Comparison of ENCODE assay signal across 26 cellular contexts in genomic region chr16:4106516-4106915, GRCh38.
"Had no signal": no experiment of that assay in that cellular context is flagged by ENCODE, and none has a peak within 500 bp of the region (broad histone marks: within the 10 kb centered on the region; RNA-seq: fewer than 3 reads in every experiment).

No MANE protein-coding gene starts in this region.

- H3K36me3 ChIP-seq: adrenal gland had no signal

- H3K4me3 Mint-ChIP-seq: activated CD4-positive, alpha-beta memory T cell treated with anti-CD3 and anti-CD28 coated beads, Interleukin-2, amount 10 ng/mL, durations not matched to agents 7 days and 5 days; activated CD4-positive, alpha-beta T cell treated with anti-CD3 and anti-CD28 coated beads for 36 hours; activated naive CD8-positive, alpha-beta T cell treated with anti-CD3 and anti-CD28 coated beads, Interleukin-2, amount 10 ng/mL, durations not matched to agents 7 days and 5 days; T-cell had no signal

- H3K27me3 ChIP-seq: adrenal gland, body of pancreas had no signal

- H3K27ac ChIP-seq: adrenal gland, SK-N-MC, VCaP had no signal

- H3K27ac Mint-ChIP-seq: activated CD4-positive, alpha-beta memory T cell treated with anti-CD3 and anti-CD28 coated beads, Interleukin-2, amount 10 ng/mL, durations not matched to agents 7 days and 5 days; activated CD4-positive, alpha-beta T cell treated with anti-CD3 and anti-CD28 coated beads for 36 hours; activated naive CD8-positive, alpha-beta T cell treated with anti-CD3 and anti-CD28 coated beads, Interleukin-2, amount 10 ng/mL, durations not matched to agents 7 days and 5 days; T-cell had no signal

- H3K9me3 Mint-ChIP-seq: activated CD4-positive, alpha-beta memory T cell treated with anti-CD3 and anti-CD28 coated beads, Interleukin-2, amount 10 ng/mL, durations not matched to agents 7 days and 5 days; activated naive CD8-positive, alpha-beta T cell treated with anti-CD3 and anti-CD28 coated beads, Interleukin-2, amount 10 ng/mL, durations not matched to agents 7 days and 5 days; T-cell had no signal

- H3K4me3 ChIP-seq: adrenal gland, body of pancreas, SK-N-MC had no signal

- H3K9me3 ChIP-seq: adrenal gland, body of pancreas had no signal

- DNase-seq: activated CD4-positive, alpha-beta memory T cell treated with anti-CD3 and anti-CD28 coated beads, Interleukin-2, amount 10 ng/mL, durations not matched to agents 7 days and 5 days; activated CD4-positive, alpha-beta T cell treated with anti-CD3 and anti-CD28 coated beads for 36 hours; activated CD4-positive, alpha-beta T cell treated with anti-CD3 and anti-CD28 coated beads, Interleukin-2, amount 50 U/mL, for 1 hour; activated CD8-positive, alpha-beta memory T cell treated with anti-CD3 and anti-CD28 coated beads, Interleukin-2, amount 50 U/mL, for 48 hours; activated naive CD4-positive, alpha-beta T cell treated with anti-CD3 and anti-CD28 coated beads, Interleukin-2, amount 50 U/mL, for 16 hours; activated naive CD8-positive, alpha-beta T cell treated with anti-CD3 and anti-CD28 coated beads, Interleukin-2, amount 10 ng/mL, durations not matched to agents 7 days and 5 days; activated T-cell treated with anti-CD3 and anti-CD28 coated beads, Interleukin-2, amount 50 U/mL, for 1 hour; adrenal gland; body of pancreas; central memory CD4-positive, alpha-beta T cell; KG1; NCI-H1092; NCI-H1417; NCI-H1930; NCI-H2107; NCI-H2171 treated with DMSO at 0.1 percent for 48 hours; NCI-H226; NCI-H526 treated with DMSO at 0.1 percent for 48 hours; NCI-H82; RPMI8226; T-cell; T-helper 2 cell; T1000 had no signal

- H3K27me3 Mint-ChIP-seq: activated CD4-positive, alpha-beta memory T cell treated with anti-CD3 and anti-CD28 coated beads, Interleukin-2, amount 10 ng/mL, durations not matched to agents 7 days and 5 days; activated CD4-positive, alpha-beta T cell treated with anti-CD3 and anti-CD28 coated beads for 36 hours; activated naive CD8-positive, alpha-beta T cell treated with anti-CD3 and anti-CD28 coated beads, Interleukin-2, amount 10 ng/mL, durations not matched to agents 7 days and 5 days; T-cell had no signal

- ATAC-seq: activated CD4-positive, alpha-beta T cell treated with anti-CD3 and anti-CD28 coated beads for 36 hours; body of pancreas; Right ventricle myocardium inferior; T-cell had no signal
